1 cellular context compared by ENCODE assay signal in genomic region chr19:13883665-13884064, GRCh38.
TF ChIP-seq lines count a peak whose summit lies in the region.

No MANE protein-coding gene starts in this region.

TF ChIP-seq in HepG2, 621 proteins besides CTCF, POLR2A, EP300 and RAD21:
- TF ChIP-seq ZNF652 (CRISPR knock-in tag; IDR thresholded peaks at IDR 0.05; ENCODE audit: borderline replicate concordance, low read depth), result peak; percentile 87
- TF ChIP-seq ZSCAN22 (CRISPR knock-in tag; IDR thresholded peaks at IDR 0.05), result 0 out of 2 replicates have a peak, but pooled peaks have one; percentile 33
- TF ChIP-seq ATF7 (IDR thresholded peaks at IDR 0.05), result no peak
- no peak for TF ChIP-seq ATF7 (CRISPR knock-in tag; IDR thresholded peaks at IDR 0.05)
- TF ChIP-seq ZNF703 (CRISPR knock-in tag; IDR thresholded peaks at IDR 0.05; ENCODE audit: borderline replicate concordance), result no peak
- no peak for TF ChIP-seq NFATC3 (CRISPR knock-in tag; IDR thresholded peaks at IDR 0.05)
- no peak for TF ChIP-seq CCAR2 (optimal IDR thresholded peaks at IDR 0.05; ENCODE audit: low read depth, low read length)
- TF ChIP-seq RNF219 (CRISPR knock-in tag; IDR thresholded peaks at IDR 0.05), result no peak
- TF ChIP-seq SRSF9 (IDR thresholded peaks at IDR 0.05; ENCODE audit: borderline replicate concordance, insufficient read depth, low read depth, low read length, poor library complexity, severe bottlenecking), result no peak
- no peak for TF ChIP-seq ZFYVE20 (CRISPR knock-in tag; IDR thresholded peaks at IDR 0.05; ENCODE audit: borderline replicate concordance, low read depth)
- no peak for TF ChIP-seq RXRB (CRISPR knock-in tag; IDR thresholded peaks at IDR 0.05; ENCODE audit: borderline replicate concordance)
- TF ChIP-seq ZNF414 (CRISPR knock-in tag; IDR thresholded peaks at IDR 0.05), result no peak
- no peak for TF ChIP-seq SIN3B (IDR thresholded peaks at IDR 0.05; ENCODE audit: low read length)
- no peak for TF ChIP-seq ZIK1 (CRISPR knock-in tag; IDR thresholded peaks at IDR 0.05; ENCODE audit: borderline replicate concordance, low read depth)
- no peak for TF ChIP-seq MIER3 (CRISPR knock-in tag; IDR thresholded peaks at IDR 0.05; ENCODE audit: borderline replicate concordance)
- TF ChIP-seq TIGD3 (CRISPR knock-in tag; IDR thresholded peaks at IDR 0.05; ENCODE audit: borderline replicate concordance), result no peak
- no peak for TF ChIP-seq BRD4 (CRISPR knock-in tag; IDR thresholded peaks at IDR 0.05)
- no peak for TF ChIP-seq BATF2 (CRISPR knock-in tag; IDR thresholded peaks at IDR 0.05)
- TF ChIP-seq PRDM4 (CRISPR knock-in tag; IDR thresholded peaks at IDR 0.05; ENCODE audit: borderline replicate concordance), result no peak
